Comparison of ENCODE assay signal across 22 cellular contexts in genomic region chr5:86030753-86031152, GRCh38.
"Had no signal": no experiment of that assay in that cellular context is flagged by ENCODE, and none has a peak within 500 bp of the region (broad histone marks: within the 10 kb centered on the region; RNA-seq: fewer than 3 reads in every experiment).

No MANE protein-coding gene starts in this region.

- H3K27me3 ChIP-seq: body of pancreas, tibial nerve, uterus had no signal

- H3K36me3 ChIP-seq: tibial nerve, uterus had no signal

- H3K9me3 ChIP-seq: body of pancreas, mucosa of descending colon, tibial nerve, uterus had no signal

- H3K27ac ChIP-seq: body of pancreas, tibial nerve, uterus had no signal

- H3K4me1 ChIP-seq: body of pancreas, tibial nerve, uterus had no signal

- H3K4me1 Mint-ChIP-seq: activated B cell treated with CpG ODN at 0.5 μM for 24 hours; activated CD4-positive, alpha-beta memory T cell treated with anti-CD3 and anti-CD28 coated beads, Interleukin-2, amount 10 ng/mL, durations not matched to agents 7 days and 5 days; activated naive CD8-positive, alpha-beta T cell treated with anti-CD3 and anti-CD28 coated beads, Interleukin-2, amount 10 ng/mL, durations not matched to agents 7 days and 5 days; naive B cell; neural crest cell had no signal

- H3K4me3 Mint-ChIP-seq: activated B cell treated with CpG ODN at 0.5 μM for 24 hours; activated CD4-positive, alpha-beta memory T cell treated with anti-CD3 and anti-CD28 coated beads, Interleukin-2, amount 10 ng/mL, durations not matched to agents 7 days and 5 days; activated naive CD8-positive, alpha-beta T cell treated with anti-CD3 and anti-CD28 coated beads, Interleukin-2, amount 10 ng/mL, durations not matched to agents 7 days and 5 days; effector memory CD8-positive, alpha-beta T cell; neural crest cell had no signal

- H3K27ac Mint-ChIP-seq: activated B cell treated with CpG ODN at 0.5 μM for 24 hours; activated CD4-positive, alpha-beta memory T cell treated with anti-CD3 and anti-CD28 coated beads, Interleukin-2, amount 10 ng/mL, durations not matched to agents 7 days and 5 days; activated naive CD8-positive, alpha-beta T cell treated with anti-CD3 and anti-CD28 coated beads, Interleukin-2, amount 10 ng/mL, durations not matched to agents 7 days and 5 days; activated T-helper 2 cell treated with anti-CD3 and anti-CD28 coated beads, Interferon-gamma antibody, Interleukin-2, Interleukin-4, amounts not matched to agents 10 μg/mL and 5 μg/mL and 100 μg/mL, durations not matched to agents 14 hours and 24 hours and 36 hours; effector memory CD8-positive, alpha-beta T cell had no signal

- H3K36me3 Mint-ChIP-seq: activated naive CD8-positive, alpha-beta T cell treated with anti-CD3 and anti-CD28 coated beads, Interleukin-2, amount 10 ng/mL, durations not matched to agents 7 days and 5 days; naive B cell had no signal

- DNase-seq: activated B cell treated with CpG ODN at 0.5 μM for 24 hours; activated CD4-positive, alpha-beta memory T cell treated with anti-CD3 and anti-CD28 coated beads, Interleukin-2, amount 10 ng/mL, durations not matched to agents 7 days and 5 days; activated CD4-positive, alpha-beta T cell treated with anti-CD3 and anti-CD28 coated beads for 4 hours; activated naive CD4-positive, alpha-beta T cell treated with Interleukin-2 at 50 U/mL for 16 hours; activated naive CD8-positive, alpha-beta T cell treated with anti-CD3 and anti-CD28 coated beads, Interleukin-2, amount 10 ng/mL, durations not matched to agents 7 days and 5 days; activated T-cell treated with anti-CD3 and anti-CD28 coated beads, Interleukin-2, amount 50 U/mL, for 1 hour; body of pancreas; caudate nucleus; effector memory CD8-positive, alpha-beta T cell; foreskin melanocyte; glutamatergic neuron; hippocampal formation; left cardiac atrium; mesenchymal stem cell; mucosa of descending colon; naive B cell; stimulated activated CD4-positive, alpha-beta T cell treated with anti-CD3 and anti-CD28 coated beads, Interleukin-2, amount 100 ng/mL, for 24 hours; stimulated activated naive CD4-positive, alpha-beta T cell treated with Interleukin-2 at 50 U/mL for 16 hours; uterus had no signal

- H3K27me3 Mint-ChIP-seq: activated B cell treated with CpG ODN at 0.5 μM for 24 hours; activated CD4-positive, alpha-beta memory T cell treated with anti-CD3 and anti-CD28 coated beads, Interleukin-2, amount 10 ng/mL, durations not matched to agents 7 days and 5 days; activated naive CD8-positive, alpha-beta T cell treated with anti-CD3 and anti-CD28 coated beads, Interleukin-2, amount 10 ng/mL, durations not matched to agents 7 days and 5 days; effector memory CD8-positive, alpha-beta T cell; naive B cell had no signal

- H3K4me3 ChIP-seq: body of pancreas, mucosa of descending colon, tibial nerve, uterus had no signal
